7 cellular contexts compared by ENCODE assay signal in genomic region chr3:133540896-133541674, GRCh38. TPM values are rescaled to one million over a fixed set of nuclear protein-coding genes. Genes with fewer than 3 reads are reported as not detected.
A peak's percentile ranks its signal among the peaks of the same experiment; 100 is the strongest.
DNase-seq lines count a peak whose midpoint lies in the region; ATAC-seq, FAIRE-seq and TF ChIP-seq lines count a peak whose summit lies in the region.

No MANE protein-coding gene starts in this region.

- H3K36me3 Mint-ChIP-seq in activated T-cell treated with anti-CD3 and anti-CD28 coated beads, Interleukin-2, amount 50 U/mL, for 24 hours (ENCODE audit: low read depth), result no peaks in the 10 kb centered on the region

- H3K4me1 ChIP-seq in GM12878 (ENCODE audit: control insufficient read depth, insufficient read depth, low read length), result peaks cover 11% of the 10 kb centered on the region

- DNase-seq in HK-2 (ENCODE audit: unreplicated experiment), result peak; percentile 57
- DNase-seq in GM12878 (ENCODE audit: low read depth, low spot score), result peak; percentile 45
- peak; percentile 63 for DNase-seq in pulmonary artery endothelial cell (ENCODE audit: low read depth, low spot score)
- DNase-seq in activated CD4-positive, alpha-beta T cell treated with anti-CD3 and anti-CD28 coated beads for 4 hours, result no peak
- DNase-seq in activated T-cell treated with anti-CD3 and anti-CD28 coated beads, Interleukin-2, amount 50 U/mL, for 24 hours, result no peak

- 33% methylated on average over 2 of the region's 2 CpGs for WGBS in GM12878 (ENCODE audit: insufficient coverage, insufficient replicate concordance, low lambda C conversion rate, missing lambda C conversion rate)

- H2AFZ ChIP-seq in GM12878 (ENCODE audit: control insufficient read depth, low read depth, low read length), result peak overlapping the region; percentile 65

- peak; percentile 85 for ATAC-seq in GM19463 (IDR thresholded peaks at IDR 0.05; ENCODE audit: unreplicated experiment)
- ATAC-seq in GM12878, result peak; percentile 92
- no peak for ATAC-seq in HG03039 (IDR thresholded peaks at IDR 0.05; ENCODE audit: unreplicated experiment)

- H3K27ac Mint-ChIP-seq in activated T-cell treated with anti-CD3 and anti-CD28 coated beads, Interleukin-2, amount 50 U/mL, for 24 hours, result no peak overlapping the region

- no peaks in the 10 kb centered on the region; the same call in 2 of the 3 replicates for H3K9me3 ChIP-seq in GM12878 (replicated peaks; ENCODE audit: control insufficient read depth, insufficient read depth, low read length)

- no peaks in the 10 kb centered on the region for H3K9me3 Mint-ChIP-seq in activated T-cell treated with anti-CD3 and anti-CD28 coated beads, Interleukin-2, amount 50 U/mL, for 24 hours

- H3K4me3 ChIP-seq in GM12878, result no peak overlapping the region

- no peak for TF ChIP-seq RAD21 in GM12878 (IDR thresholded peaks at IDR 0.05; ENCODE audit: insufficient read depth, low read depth, low read length)

- H3K4me1 Mint-ChIP-seq in activated T-cell treated with anti-CD3 and anti-CD28 coated beads, Interleukin-2, amount 50 U/mL, for 24 hours (ENCODE audit: low read depth), result peaks cover 2% of the 10 kb centered on the region

- no peak for TF ChIP-seq CTCF in GM12878 (IDR thresholded peaks at IDR 0.05 in 2 of 3, conservative IDR thresholded peaks at IDR 0.05 in 1 of 3; ENCODE audit: control insufficient read depth in 2 of 3, extremely low read depth in 1 of 3, insufficient read depth in 1 of 3, low read depth in 3 of 3, low read length in 3 of 3)

- peak overlapping the region; percentile 68 for H3K4me2 ChIP-seq in GM12878 (ENCODE audit: control insufficient read depth, insufficient read depth)

- peak overlapping the region; percentile 60 for H3K27ac ChIP-seq in GM12878 (ENCODE audit: control insufficient read depth, insufficient read depth)

- POLR2A ChIA-PET in GM12878 (lab: Charles Lee), result interaction anchor here (1.1 kb wide), 1 partner anchor 26 kb away, joined by 3 read pairs; no protein-coding TSS in a partner anchor

- TF ChIP-seq POLR2A in GM12878 (IDR thresholded peaks at IDR 0.05; ENCODE audit: low read depth, low read length), result no peak

- H3K4me3 Mint-ChIP-seq in activated T-cell treated with anti-CD3 and anti-CD28 coated beads, Interleukin-2, amount 50 U/mL, for 24 hours, result no peak overlapping the region

- H3K27me3 Mint-ChIP-seq in activated T-cell treated with anti-CD3 and anti-CD28 coated beads, Interleukin-2, amount 50 U/mL, for 24 hours, result no peaks in the 10 kb centered on the region

- TF ChIP-seq EP300 in GM12878 (IDR thresholded peaks at IDR 0.05; ENCODE audit: borderline replicate concordance in 1 of 2, control insufficient read depth in 1 of 2, low read depth in 2 of 2, low read length in 2 of 2), result no peak; a peak in 1 of 4 replicates

- RAD21 ChIA-PET in GM12878 (lab: Charles Lee; ENCODE audit: unreplicated experiment), result interaction anchor here (0.6 to 0.7 kb wide), 3 partner anchors 65 to 117 kb away, joined by 3 to 4 read pairs (median 4); no protein-coding TSS in a partner anchor

- in situ Hi-C loops in GM12878 (cut with MboI), result no loop called here

- H3K27me3 ChIP-seq in GM12878 (replicated peaks in 1 of 2; ENCODE audit: control insufficient read depth in 2 of 2, insufficient read depth in 2 of 2, low read length in 1 of 2), result no peaks in the 10 kb centered on the region

- SMC1A ChIA-PET in GM12878 (lab: Charles Lee; ENCODE audit: uncharacterized antibody, unreplicated experiment), result interaction anchor here (0.6 to 2.3 kb wide), 6 partner anchors 9 to 426 kb away, joined by 4 to 8 read pairs (median 5); partner anchors contain the start of gene CDV3

- CTCF ChIA-PET in GM12878 (lab: Yijun Ruan, JAX), result interaction anchor here (1.1 kb wide), 1 partner anchor 76 kb away, joined by 4 read pairs; no protein-coding TSS in a partner anchor

- no peaks in the 10 kb centered on the region for H4K20me1 ChIP-seq in GM12878 (ENCODE audit: control insufficient read depth, insufficient read depth)

- intact Hi-C loops in GM12878 (cut with micrococcal nuclease; ENCODE audit: unreplicated experiment), result no loop called here

- no peaks in the 10 kb centered on the region for H3K36me3 ChIP-seq in GM12878 (ENCODE audit: control insufficient read depth in 2 of 2, insufficient read depth in 2 of 2, low read length in 1 of 2)

- no peak overlapping the region for H3K9ac ChIP-seq in GM12878 (ENCODE audit: control insufficient read depth, insufficient read depth, low read length)

- BruUV-seq in GM12878 (replicated peaks; lab: Mats Ljungman, UMichigan), result no TSS peak

- H3K79me2 ChIP-seq in GM12878 (ENCODE audit: control insufficient read depth, insufficient read depth, low read length), result no peaks in the 10 kb centered on the region

- FAIRE-seq in GM12878 (lab: Jason Lieb, UNC), result peak; percentile 87

TF ChIP-seq in GM12878, 131 proteins besides CTCF, POLR2A, EP300 and RAD21 (continues in another document):
- TF ChIP-seq PRDM15 (CRISPR knock-in tag; IDR thresholded peaks at IDR 0.05), result no peak
- no peak for TF ChIP-seq FOXM1 (IDR thresholded peaks at IDR 0.05; ENCODE audit: low read depth, low read length)
- peak; percentile 84 for TF ChIP-seq IKZF1 (conservative IDR thresholded peaks at IDR 0.05)
- no peak for TF ChIP-seq BACH1 (IDR thresholded peaks at IDR 0.05; ENCODE audit: borderline replicate concordance)
- TF ChIP-seq RUNX3 (IDR thresholded peaks at IDR 0.05; ENCODE audit: low read length), result peak; percentile 65
- 0 out of 2 replicates have a peak, but pooled peaks have one; percentile 19 for TF ChIP-seq NKRF (conservative IDR thresholded peaks at IDR 0.05)
- peak; percentile 63; the same call in 1 of the 2 replicates for TF ChIP-seq YY1 (IDR thresholded peaks at IDR 0.05; ENCODE audit: low read depth, low read length)
- no peak for TF ChIP-seq WRNIP1 (IDR thresholded peaks at IDR 0.05; ENCODE audit: borderline replicate concordance, low read depth, low read length)
- TF ChIP-seq SUPT20H (IDR thresholded peaks at IDR 0.05; ENCODE audit: borderline replicate concordance, control insufficient read depth, low read depth, low read length), result no peak

RNA-seq across cellular contexts. Expression of gene CDV3, which starts 32.4 kb away (rescaled TPM):
- total RNA-seq in GM12878 (2013; cell fraction: nucleolus; rRNA removed), result 33.0 and 34.3 TPM in 2 replicates
- total RNA-seq in GM12878 (2014; rRNA removed), result 131 and 146 TPM in 2 replicates
- 206 and 210 TPM in 2 replicates for total RNA-seq in GM12878 (2014; rRNA removed; fragmentation: Illumina TruSeq; extraction: Trizol)
- 214 and 219 TPM in 2 replicates for total RNA-seq in GM12878 (2021)
- polyA plus RNA-seq in GM12878 (2011; ENCODE audit: low read depth), result 136 TPM
- polyA plus RNA-seq in GM12878 (2011; rRNA removed), result 133 and 170 TPM in 2 replicates
- polyA plus RNA-seq in GM12878 (2011; cell fraction: cytosol; rRNA removed), result 48.0 and 52.5 TPM in 2 replicates
- 32.5 and 43.0 TPM in 2 replicates for polyA plus RNA-seq in GM12878 (2011; cell fraction: nucleus; rRNA removed)
- polyA plus RNA-seq in GM12878 (2012), result 166 and 179 TPM in 2 replicates
- 214 and 246 TPM in 2 replicates for polyA plus RNA-seq in GM12878 (2014; fragmentation: Illumina TruSeq; extraction: Trizol)
- polyA plus RNA-seq in GM12878 (2014; fragmentation: Nextera tagmentation; extraction: Ambion mirVana), result 100 to 1,000 TPM; 133 to 466 TPM
- 137 and 138 TPM in 2 replicates for polyA plus RNA-seq in GM12878 (2014; rRNA removed)
- polyA plus RNA-seq in GM12878 (2016; fragmentation: Nextera tagmentation; extraction: Ambion mirVana), result 10 to 100 TPM; 42.3 to 48.4 TPM
- 62.1 and 87.1 TPM in 2 replicates for polyA minus RNA-seq in GM12878 (2011; rRNA and poly(A)+ RNA removed)
- polyA minus RNA-seq in GM12878 (2011; cell fraction: cytosol; rRNA and poly(A)+ RNA removed), result 54.3 and 57.8 TPM in 2 replicates
- polyA minus RNA-seq in GM12878 (2011; cell fraction: nucleus; rRNA and poly(A)+ RNA removed), result 18.5 and 35.0 TPM in 2 replicates
- total RNA-seq in pulmonary artery endothelial cell, result 271 and 343 TPM in 2 replicates

Comparison
In these comparisons a context has a peak if more than half of its experiments do, and no peak if none do; other contexts are left out.
1. DNase-seq: peak in HK-2 (single experiment), GM12878 (single experiment) and pulmonary artery endothelial cell (single experiment); none in activated CD4-positive, alpha-beta T cell treated with anti-CD3 and anti-CD28 coated beads for 4 hours (0 of 2) and activated T-cell treated with anti-CD3 and anti-CD28 coated beads, Interleukin-2, amount 50 U/mL, for 24 hours (single experiment).